ENCODE assay signal across 21 cellular contexts in the genomic region with DNA sequence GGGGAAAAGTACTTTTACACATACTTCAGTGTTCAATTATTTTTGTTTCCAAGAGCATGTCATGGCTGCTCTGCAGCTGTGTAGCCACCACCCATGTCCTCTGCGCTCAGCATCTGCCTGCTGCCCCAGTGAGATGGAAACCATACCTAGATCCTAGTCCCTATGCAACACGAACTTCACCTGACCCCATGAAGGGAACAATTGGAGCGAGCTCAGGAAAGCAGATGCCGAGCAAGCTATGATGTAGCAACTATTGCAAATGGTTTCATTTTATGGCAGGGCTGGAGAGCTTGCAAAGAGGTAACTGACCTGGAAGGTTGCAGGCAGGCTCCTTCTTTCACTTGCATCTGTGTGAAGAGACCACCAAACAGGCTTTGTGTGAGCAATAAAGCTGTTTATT. TPM values are rescaled to one million over a fixed set of nuclear protein-coding genes. Genes with fewer than 3 reads are reported as not detected.
A peak's percentile ranks its signal among the peaks of the same experiment; 100 is the strongest.
DNase-seq lines count a peak whose midpoint lies in the region; ATAC-seq and TF ChIP-seq lines count a peak whose summit lies in the region.
"Had no signal": no experiment of that assay in that cellular context is flagged by ENCODE, and none has a peak within 500 bp of the region (broad histone marks: within the 10 kb centered on the region; RNA-seq: fewer than 3 reads in every experiment).

No MANE protein-coding gene starts in this region.

- H3K4me1 Mint-ChIP-seq in endodermal cell: peaks cover 49% of the 10 kb centered on the region
- H3K4me1 Mint-ChIP-seq in activated CD8-positive, alpha-beta memory T cell treated with anti-CD3 and anti-CD28 coated beads, Interleukin-2, amount 10 ng/mL, durations not matched to agents 7 days and 5 days: peaks cover 25% of the 10 kb centered on the region

- no peak overlapping the region for H3K27ac Mint-ChIP-seq in endodermal cell
- no peak overlapping the region for H3K27ac Mint-ChIP-seq in activated CD8-positive, alpha-beta memory T cell treated with anti-CD3 and anti-CD28 coated beads, Interleukin-2, amount 10 ng/mL, durations not matched to agents 7 days and 5 days
- H3K27ac Mint-ChIP-seq: CD4-positive, alpha-beta memory T cell; natural killer cell treated with Interleukin-12 subunit alpha and Interleukin-12 subunit beta and Interleukin-15 and Interleukin-18, amount 100 ng/mL, for 72 hours had no signal

- ATAC-seq in Right ventricle myocardium inferior: peak; percentile 17
- ATAC-seq in HG02571 (IDR thresholded peaks at IDR 0.05; ENCODE audit: unreplicated experiment): no peak
- ATAC-seq in HG03571 (IDR thresholded peaks at IDR 0.05; ENCODE audit: unreplicated experiment): no peak
- ATAC-seq in activated CD8-positive, alpha-beta memory T cell treated with anti-CD3 and anti-CD28 coated beads, Interleukin-2, amount 10 ng/mL, durations not matched to agents 7 days and 5 days: no peak
- ATAC-seq: activated CD4-positive, alpha-beta T cell treated with anti-CD3 and anti-CD28 coated beads for 36 hours; HCT116; natural killer cell treated with Interleukin-12 subunit alpha and Interleukin-12 subunit beta and Interleukin-15 and Interleukin-18, amount 100 ng/mL, for 72 hours; Panc1; SK-N-SH treated with all-trans-retinoic acid at 6 μM for 48 hours; stimulated activated naive CD8-positive, alpha-beta T cell treated with anti-CD3 and anti-CD28 coated beads, Interleukin-15, Interleukin-2, amounts not matched to agents 100 U/mL and 50 U/mL, for 24 hours had no signal

- peaks cover 10% of the 10 kb centered on the region for H3K9me3 ChIP-seq in endodermal cell (ENCODE audit: control insufficient read depth, low read length)

- peak overlapping the region; percentile 28 for H3K56ac ChIP-seq in mesendoderm (ENCODE audit: low read length)

- no peak overlapping the region for H3K4me3 Mint-ChIP-seq in endodermal cell
- H3K4me3 Mint-ChIP-seq in activated CD8-positive, alpha-beta memory T cell treated with anti-CD3 and anti-CD28 coated beads, Interleukin-2, amount 10 ng/mL, durations not matched to agents 7 days and 5 days: no peak overlapping the region
- H3K4me3 Mint-ChIP-seq: activated CD4-positive, alpha-beta T cell treated with anti-CD3 and anti-CD28 coated beads for 36 hours; natural killer cell treated with Interleukin-12 subunit alpha and Interleukin-12 subunit beta and Interleukin-15 and Interleukin-18, amount 100 ng/mL, for 72 hours had no signal

- peaks cover 35% of the 10 kb centered on the region for H3K36me3 ChIP-seq in endodermal cell (ENCODE audit: control insufficient read depth, insufficient read depth, low read length)
- H3K36me3 ChIP-seq in mesendoderm (ENCODE audit: control insufficient read depth, insufficient read depth, low read length): no peaks in the 10 kb centered on the region

- H3K27me3 Mint-ChIP-seq in endodermal cell (ENCODE audit: insufficient read depth): no peaks in the 10 kb centered on the region
- H3K27me3 Mint-ChIP-seq in activated CD8-positive, alpha-beta memory T cell treated with anti-CD3 and anti-CD28 coated beads, Interleukin-2, amount 10 ng/mL, durations not matched to agents 7 days and 5 days: no peaks in the 10 kb centered on the region
- H3K27me3 Mint-ChIP-seq: activated CD4-positive, alpha-beta T cell treated with anti-CD3 and anti-CD28 coated beads for 36 hours; CD4-positive, alpha-beta memory T cell had no signal

- no peak for TF ChIP-seq CTCF in endodermal cell (conservative IDR thresholded peaks at IDR 0.05)

- intact Hi-C loops in Right ventricle myocardium inferior (cut with DNase I) (no loop called here), cardiac septum (cut with DNase I) (no loop called here)

- H2BK120ac ChIP-seq in mesendoderm (ENCODE audit: low read depth, low read length): no peak overlapping the region

- no peak overlapping the region for H4K5ac ChIP-seq in mesendoderm (ENCODE audit: low read length)

- no peaks in the 10 kb centered on the region for H3K27me3 ChIP-seq in endodermal cell (ENCODE audit: control insufficient read depth, insufficient read depth, low read length, poor library complexity, severe bottlenecking)
- H3K27me3 ChIP-seq in mesendoderm (ENCODE audit: insufficient read depth, low read length, poor library complexity): no peaks in the 10 kb centered on the region

- WGBS in endodermal cell (ENCODE audit: insufficient coverage in 1 of 2, insufficient read length in 1 of 2), 2 experiments: 64 to 82% methylated on average over 3 to 4 of the region's 4 CpGs
- no CpG with 5 or more reads among the region's 4 CpGs for WGBS in mesendoderm (ENCODE audit: extremely low coverage, insufficient coverage, low lambda C conversion rate)

- H3K4me1 ChIP-seq in endodermal cell (ENCODE audit: control insufficient read depth, insufficient read depth, low read length) (no peaks in the 10 kb centered on the region), mesendoderm (ENCODE audit: control insufficient read depth, low read depth, low read length) (peaks cover 10% of the 10 kb centered on the region)

- H3K27ac ChIP-seq in endodermal cell (ENCODE audit: low read depth, low read length) (no peak overlapping the region), mesendoderm (ENCODE audit: low read depth, low read length) (peak overlapping the region; percentile 78)

- no peak overlapping the region for H2BK5ac ChIP-seq in mesendoderm (ENCODE audit: low read length)

- H3K9ac ChIP-seq in endodermal cell (ENCODE audit: extremely low read depth, low read length, poor library complexity, severe bottlenecking) (peak overlapping the region; percentile 69), mesendoderm (ENCODE audit: low read length) (no peak overlapping the region)

- H3K79me2 ChIP-seq in mesendoderm (ENCODE audit: control insufficient read depth, insufficient read depth, low read length): no peaks in the 10 kb centered on the region

- H3K9me3 Mint-ChIP-seq in endodermal cell: peaks cover 2% of the 10 kb centered on the region
- no peaks in the 10 kb centered on the region for H3K9me3 Mint-ChIP-seq in activated CD8-positive, alpha-beta memory T cell treated with anti-CD3 and anti-CD28 coated beads, Interleukin-2, amount 10 ng/mL, durations not matched to agents 7 days and 5 days (ENCODE audit: low read depth)
- H3K9me3 Mint-ChIP-seq: CD4-positive, alpha-beta memory T cell; natural killer cell treated with Interleukin-12 subunit alpha and Interleukin-12 subunit beta and Interleukin-15 and Interleukin-18, amount 100 ng/mL, for 72 hours had no signal

- no peak for DNase-seq in Right ventricle myocardium inferior (ENCODE audit: missing footprints)
- DNase-seq in cardiac septum (ENCODE audit: low spot score): no peak
- DNase-seq in endodermal cell: peak; percentile 71
- DNase-seq in mesendoderm: peak; percentile 69
- no peak for DNase-seq in OCI-M1 (lab: John Stamatoyannopoulos, UW)
- DNase-seq in activated CD8-positive, alpha-beta memory T cell treated with anti-CD3 and anti-CD28 coated beads, Interleukin-2, amount 10 ng/mL, durations not matched to agents 7 days and 5 days: no peak
- DNase-seq: activated CD4-positive, alpha-beta T cell treated with anti-CD3 and anti-CD28 coated beads for 36 hours; activated CD8-positive, alpha-beta memory T cell treated with anti-CD3 and anti-CD28 coated beads, Interleukin-2, amount 50 U/mL, for 48 hours; activated gamma-delta T cell treated with Interleukin-2 at 50 U/mL for 16 hours; CD4-positive, alpha-beta memory T cell; NCI-H187; NCI-H446 treated with DMSO at 0.1 percent for 48 hours; stimulated activated naive CD8-positive, alpha-beta T cell treated with anti-CD3 and anti-CD28 coated beads, Interleukin-15, Interleukin-2, amounts not matched to agents 100 U/mL and 50 U/mL, for 24 hours; T1000 had no signal

- H3K79me1 ChIP-seq in mesendoderm (ENCODE audit: low read length): no peaks in the 10 kb centered on the region

- H3K36me3 Mint-ChIP-seq in endodermal cell (ENCODE audit: low read depth): peaks cover 33% of the 10 kb centered on the region
- H3K36me3 Mint-ChIP-seq in activated CD8-positive, alpha-beta memory T cell treated with anti-CD3 and anti-CD28 coated beads, Interleukin-2, amount 10 ng/mL, durations not matched to agents 7 days and 5 days: peaks cover 1% of the 10 kb centered on the region
- H3K36me3 Mint-ChIP-seq: CD4-positive, alpha-beta memory T cell; natural killer cell treated with Interleukin-12 subunit alpha and Interleukin-12 subunit beta and Interleukin-15 and Interleukin-18, amount 100 ng/mL, for 72 hours had no signal

- H4K8ac ChIP-seq in mesendoderm (ENCODE audit: low read depth, low read length): no peak overlapping the region

- peak overlapping the region; percentile 86 for H3K4me3 ChIP-seq in endodermal cell (ENCODE audit: low read length)
- no peak overlapping the region for H3K4me3 ChIP-seq in mesendoderm (ENCODE audit: low read length)

- H2BK15ac ChIP-seq in mesendoderm (replicated peaks; ENCODE audit: low read depth): no peak overlapping the region

- CTCF ChIA-PET in activated CD8-positive, alpha-beta memory T cell treated with anti-CD3 and anti-CD28 coated beads, Interleukin-2, amount 10 ng/mL, durations not matched to agents 7 days and 5 days (lab: Charles Lee): no interaction called here

- peak overlapping the region; percentile 1 for H3K18ac ChIP-seq in mesendoderm (ENCODE audit: low read length)

- H3K4me2 ChIP-seq in mesendoderm (ENCODE audit: low read length): no peak overlapping the region

- no peak overlapping the region for H3K23ac ChIP-seq in mesendoderm (ENCODE audit: low read length)

- H2AK5ac ChIP-seq in mesendoderm (ENCODE audit: low read length): no peak overlapping the region

- no peak overlapping the region for H3K4ac ChIP-seq in mesendoderm (ENCODE audit: low read depth, low read length)

RNA-seq across cellular contexts. Expression of gene CCDC141, which starts 1.3 kb away (rescaled TPM):
- total RNA-seq in Right ventricle myocardium inferior: 116 TPM
- total RNA-seq in cardiac septum: 162 TPM
- total RNA-seq in endodermal cell: 100 to 1,000 TPM; 118 to 142 TPM
- 5.3 TPM for polyA plus RNA-seq in endodermal cell (2013, experiment 1 of 2)
- polyA plus RNA-seq in endodermal cell (2013, experiment 2 of 2): 7.2 TPM
- polyA plus RNA-seq in mesendoderm (2013, experiment 1 of 2): 1.2 TPM
- 1.1 TPM for polyA plus RNA-seq in mesendoderm (2013, experiment 2 of 2)
- total RNA-seq in activated CD8-positive, alpha-beta memory T cell treated with anti-CD3 and anti-CD28 coated beads, Interleukin-2, amount 10 ng/mL, durations not matched to agents 7 days and 5 days: 10 to 100 TPM in 1 of 2 experiments, 1 to 10 TPM in 1; 8.8 to 12.5 TPM
- total RNA-seq: Daoy had no signal

Comparison
In these comparisons a context has a peak if more than half of its experiments do, and no peak if none do; other contexts are left out.
1. DNase-seq: peak in endodermal cell (single experiment) and mesendoderm (single experiment); none in Right ventricle myocardium inferior (single experiment), cardiac septum (single experiment), OCI-M1 (single experiment) and activated CD8-positive, alpha-beta memory T cell treated with anti-CD3 and anti-CD28 coated beads, Interleukin-2, amount 10 ng/mL, durations not matched to agents 7 days and 5 days (single experiment).